Comparison of ENCODE assay signal across 34 cellular contexts in the genomic region with DNA sequence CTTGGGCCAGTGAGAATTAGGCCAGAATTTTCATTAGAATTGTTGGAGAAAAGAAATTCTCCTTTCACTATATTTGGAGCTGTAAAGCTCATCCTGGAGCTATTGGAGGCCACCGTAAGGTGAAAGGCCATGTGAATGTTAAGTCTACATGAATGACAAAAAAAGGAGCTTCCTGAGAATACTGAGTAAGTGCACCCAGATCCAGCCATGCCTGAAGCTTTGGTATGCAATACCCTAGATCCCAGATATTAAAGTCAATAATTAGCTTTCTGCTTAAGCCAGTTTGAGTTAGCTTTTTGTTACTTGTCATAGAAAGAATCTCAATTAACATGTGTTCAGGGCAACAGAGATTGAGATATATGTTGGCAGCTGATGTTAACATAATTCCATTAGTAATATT.
DNase-seq lines count a peak whose midpoint lies in the region; ATAC-seq, FAIRE-seq and TF ChIP-seq lines count a peak whose summit lies in the region.
"Had no signal": no experiment of that assay in that cellular context is flagged by ENCODE, and none has a peak within 500 bp of the region (broad histone marks: within the 10 kb centered on the region; RNA-seq: fewer than 3 reads in every experiment).

No MANE protein-coding gene starts in this region.

- H3K4me3 ChIP-seq in HepG2 (replicated peaks in 1 of 3; ENCODE audit: insufficient read depth in 1 of 3, low read depth in 2 of 3, low read length in 3 of 3) (no peak overlapping the region), right lobe of liver (no peak overlapping the region), keratinocyte (ENCODE audit: control insufficient read depth in 2 of 3, extremely low read depth in 1 of 3, insufficient read depth in 2 of 3, low read depth in 1 of 3, low read length in 3 of 3) (no peak overlapping the region)
- H3K4me3 ChIP-seq: A549; BLaER1; BLaER1 treated with 17β-estradiol and CSF1 and Interleukin-3, amounts not matched to agents 10 nM and 100 nM had no signal

- no peaks in the 10 kb centered on the region for H3K9me1 ChIP-seq in keratinocyte (ENCODE audit: control insufficient read depth, extremely low read depth, insufficient read depth, low read length)

- TF ChIP-seq CTCF in HepG2 (CRISPR knock-in tag; IDR thresholded peaks at IDR 0.05) (no peak), right lobe of liver (IDR thresholded peaks at IDR 0.05) (no peak), 22Rv1 (IDR thresholded peaks at IDR 0.05) (no peak), keratinocyte (optimal IDR thresholded peaks at IDR 0.05 in 1 of 3, IDR thresholded peaks at IDR 0.05 in 1 of 3, conservative IDR thresholded peaks at IDR 0.05 in 1 of 3; ENCODE audit: extremely low read depth in 1 of 3, insufficient read depth in 2 of 3, low read length in 3 of 3) (no peak)

- no peak for DNase-seq in HepG2 (ENCODE audit: low spot score)
- no peak for DNase-seq in right lobe of liver
- no peak for DNase-seq in keratinocyte (ENCODE audit: low read depth, low spot score)
- DNase-seq in urothelium cell line (ENCODE audit: low spot score): no peak
- no peak for DNase-seq in activated CD8-positive, alpha-beta memory T cell treated with anti-CD3 and anti-CD28 coated beads for 24 hours
- DNase-seq: 8988T; ACHN; AML-193; BE2C; C1 segment of cervical spinal cord; Caco-2; Calu3; CD4-positive, alpha-beta memory T cell; CD4-positive, alpha-beta T cell; CD4-positive, CD25-positive, alpha-beta regulatory T cell; CD8-positive, alpha-beta memory T cell; CD8-positive, alpha-beta T cell; COR-L47; DMS 273 treated with DMSO at 0.1 percent for 48 hours; DMS153; DMS53; DMS79; DMS79 treated with DMSO at 0.1 percent for 48 hours; DND-41; EL had no signal

- H3K9me3 ChIP-seq in HepG2 (ENCODE audit: low read length) (no peaks in the 10 kb centered on the region), right lobe of liver (no peaks in the 10 kb centered on the region), keratinocyte (ENCODE audit: control insufficient read depth, low read depth, low read length) (no peaks in the 10 kb centered on the region)
- H3K9me3 ChIP-seq: A549; BE2C; BLaER1; BLaER1 treated with 17β-estradiol and CSF1 and Interleukin-3, amounts not matched to agents 10 nM and 100 nM; Caco-2 had no signal

- dilution Hi-C loops in keratinocyte (cut with MboI; ENCODE audit: extremely low pct_ligation_motif_present, low sequenced_read_pairs): no loop called here

- 88% methylated on average over 1 of the region's 1 CpG for WGBS in HepG2 (ENCODE audit: low lambda C conversion rate)
- WGBS in right lobe of liver (ENCODE audit: insufficient coverage, low coverage, low lambda C conversion rate, missing lambda C conversion rate): 100% methylated on average over 1 of the region's 1 CpG

- BruUV-seq in HepG2 (replicated peaks; lab: Mats Ljungman, UMichigan): no TSS peak

- POLR2A ChIA-PET in HepG2 (lab: Yijun Ruan, JAX): no interaction called here

- H3K79me2 ChIP-seq in HepG2 (ENCODE audit: insufficient read depth, low read length): no peaks in the 10 kb centered on the region
- no peaks in the 10 kb centered on the region for H3K79me2 ChIP-seq in keratinocyte (ENCODE audit: control insufficient read depth, insufficient read depth, low read length)

- intact Hi-C loops in HepG2 (cut with micrococcal nuclease; ENCODE audit: unreplicated experiment) (no loop called here), right lobe of liver (cut with DNase I) (no loop called here)

- CTCF ChIA-PET in HepG2 (lab: Yijun Ruan, JAX; ENCODE audit: low intra/inter-chr PET ratio, low total read pairs): no interaction called here

- TF ChIP-seq EP300 in HepG2 (IDR thresholded peaks at IDR 0.05; ENCODE audit: low read depth in 2 of 2, low read length in 2 of 2) (no peak), HepG2 (CRISPR knock-in tag; IDR thresholded peaks at IDR 0.05; ENCODE audit: borderline replicate concordance) (no peak)

- H3K27ac ChIP-seq in HepG2 (ENCODE audit: extremely low read length, insufficient read depth, low read length) (no peak overlapping the region), right lobe of liver (no peak overlapping the region), 22Rv1 (0 out of 2 replicates have a peak overlapping the region, but pooled peaks have one; percentile 10), keratinocyte (ENCODE audit: control insufficient read depth, insufficient read depth, low read length) (no peak overlapping the region)
- H3K27ac ChIP-seq: BLaER1; BLaER1 treated with 17β-estradiol and CSF1 and Interleukin-3, amounts not matched to agents 10 nM and 100 nM; C4-2B had no signal

- in situ Hi-C loops in HepG2 (cut with HindIII; ENCODE audit: extremely low pct_ligation_motif_present, low pct_unique_long_range_greater_than_20kb): no loop called here

- H3K36me3 ChIP-seq in HepG2 (replicated peaks in 1 of 2; ENCODE audit: control insufficient read depth in 1 of 2, insufficient read depth in 2 of 2, low read length in 2 of 2) (no peaks in the 10 kb centered on the region; a peak in 2 of 5 replicates), right lobe of liver (no peaks in the 10 kb centered on the region), keratinocyte (ENCODE audit: control insufficient read depth in 2 of 2, extremely low read depth in 1 of 2, insufficient read depth in 2 of 2, low read length in 2 of 2) (no peaks in the 10 kb centered on the region)
- H3K36me3 ChIP-seq: BE2C; BLaER1; BLaER1 treated with 17β-estradiol and CSF1 and Interleukin-3, amounts not matched to agents 10 nM and 100 nM had no signal

- TF ChIP-seq RAD21 in HepG2 (CRISPR knock-in tag; IDR thresholded peaks at IDR 0.05): no peak

- no peaks in the 10 kb centered on the region for H3K4me1 ChIP-seq in HepG2 (ENCODE audit: insufficient read depth, low read length)
- H3K4me1 ChIP-seq in right lobe of liver: no peaks in the 10 kb centered on the region
- H3K4me1 ChIP-seq in keratinocyte (ENCODE audit: control insufficient read depth, extremely low read depth, insufficient read depth, low read length): peaks cover 7% of the 10 kb centered on the region
- H3K4me1 ChIP-seq: BE2C; BLaER1; BLaER1 treated with 17β-estradiol and CSF1 and Interleukin-3, amounts not matched to agents 10 nM and 100 nM; Caco-2 had no signal

- H3K4me2 ChIP-seq in HepG2 (ENCODE audit: low read depth, low read length) (no peak overlapping the region), keratinocyte (ENCODE audit: control insufficient read depth, extremely low read depth, insufficient read depth, low read depth, low read length) (no peak overlapping the region)
- H3K4me2 ChIP-seq: A549; BLaER1; BLaER1 treated with 17β-estradiol and CSF1 and Interleukin-3, amounts not matched to agents 10 nM and 100 nM had no signal

- H3K27me3 ChIP-seq in HepG2 (ENCODE audit: control insufficient read depth in 1 of 2, insufficient read depth in 2 of 2, low read length in 2 of 2) (no peaks in the 10 kb centered on the region), right lobe of liver (no peaks in the 10 kb centered on the region), keratinocyte (ENCODE audit: control insufficient read depth, extremely low read depth, insufficient read depth, low read length) (no peaks in the 10 kb centered on the region)
- H3K27me3 ChIP-seq: BE2C; BLaER1; BLaER1 treated with 17β-estradiol and CSF1 and Interleukin-3, amounts not matched to agents 10 nM and 100 nM had no signal

- FAIRE-seq in HepG2 (lab: Jason Lieb, UNC) (no peak), keratinocyte (lab: Jason Lieb, UNC) (peak; percentile 52), urothelium cell line (lab: Jason Lieb, UNC) (peak; percentile 27)
- FAIRE-seq: A204.1, D721Med had no signal

- H2AFZ ChIP-seq in HepG2 (ENCODE audit: low read length) (no peak overlapping the region), keratinocyte (ENCODE audit: control insufficient read depth, low read length) (no peak overlapping the region)

- H4K20me1 ChIP-seq in HepG2 (ENCODE audit: insufficient read depth, low read length) (no peaks in the 10 kb centered on the region), keratinocyte (ENCODE audit: control insufficient read depth, extremely low read depth, insufficient read depth, low read length) (no peaks in the 10 kb centered on the region)
- H4K20me1 ChIP-seq: BLaER1; BLaER1 treated with 17β-estradiol and CSF1 and Interleukin-3, amounts not matched to agents 10 nM and 100 nM had no signal

- no peak for TF ChIP-seq POLR2A in HepG2 (IDR thresholded peaks at IDR 0.05; ENCODE audit: insufficient read depth in 1 of 2, low read depth in 2 of 2, low read length in 2 of 2)
- no peak for TF ChIP-seq POLR2A in right lobe of liver (IDR thresholded peaks at IDR 0.05)

- H3K9ac ChIP-seq in HepG2 (ENCODE audit: insufficient read depth, low read depth, low read length): no peak overlapping the region
- H3K9ac ChIP-seq in keratinocyte (ENCODE audit: control insufficient read depth, extremely low read depth, insufficient read depth, low read length): no peak overlapping the region
- H3K9ac ChIP-seq: BLaER1; BLaER1 treated with 17β-estradiol and CSF1 and Interleukin-3, amounts not matched to agents 10 nM and 100 nM had no signal

- ATAC-seq in HepG2 (no peak), right lobe of liver (no peak), HG02938 (IDR thresholded peaks at IDR 0.05; ENCODE audit: unreplicated experiment) (no peak), GM18909 (IDR thresholded peaks at IDR 0.05; ENCODE audit: poor library complexity, unreplicated experiment) (no peak)
- ATAC-seq: A549; CD8-positive, alpha-beta T cell had no signal

TF ChIP-seq in HepG2, 621 proteins besides CTCF, POLR2A, EP300 and RAD21:
- TF ChIP-seq, protein P1, sequence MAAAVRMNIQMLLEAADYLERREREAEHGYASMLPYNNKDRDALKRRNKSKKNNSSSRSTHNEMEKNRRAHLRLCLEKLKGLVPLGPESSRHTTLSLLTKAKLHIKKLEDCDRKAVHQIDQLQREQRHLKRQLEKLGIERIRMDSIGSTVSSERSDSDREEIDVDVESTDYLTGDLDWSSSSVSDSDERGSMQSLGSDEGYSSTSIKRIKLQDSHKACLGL (CRISPR knock-in tag; IDR thresholded peaks at IDR 0.05): no peak
- TF ChIP-seq ZNF329 (CRISPR knock-in tag; IDR thresholded peaks at IDR 0.05; ENCODE audit: low read depth): peak; percentile 92
TF ChIP-seq in HepG2: peak in this region for 1.
